Comparison of ENCODE assay signal across 1 cellular context in the genomic region with DNA sequence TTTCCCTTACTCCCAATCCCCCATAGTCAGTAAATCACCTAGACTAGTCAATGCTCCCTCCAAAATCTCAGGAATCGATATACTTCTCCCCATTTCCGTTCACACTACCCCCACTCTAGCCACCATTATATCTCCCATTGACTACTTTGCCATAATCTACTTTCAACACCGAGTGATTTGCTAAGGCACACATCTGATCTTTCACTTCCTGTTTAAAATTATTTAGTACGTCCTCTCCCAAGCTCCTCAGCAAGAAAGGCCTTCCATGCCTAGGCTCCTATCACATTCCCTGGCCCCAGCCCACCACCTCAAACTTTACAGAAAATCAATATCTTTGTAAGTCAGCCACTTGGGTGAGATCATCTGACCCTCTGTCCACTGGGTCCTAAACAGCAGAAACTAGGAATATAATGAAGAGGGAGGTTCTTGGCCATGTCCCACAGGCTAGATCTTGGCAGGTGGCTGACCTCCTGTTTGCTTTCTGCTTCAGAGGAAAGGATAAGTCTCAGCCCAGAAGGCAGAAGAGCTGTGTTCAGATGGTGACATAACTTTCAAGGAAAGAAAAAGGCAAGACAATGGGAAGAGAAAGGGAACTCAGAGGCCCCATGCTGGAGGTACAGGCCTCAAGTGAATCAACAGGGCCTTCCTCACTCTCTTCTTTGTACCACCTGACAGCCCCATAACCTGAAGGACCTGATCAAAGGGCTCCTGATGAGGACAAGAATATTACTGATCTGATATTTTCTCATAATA.
TF ChIP-seq lines count a peak whose summit lies in the region.

No MANE protein-coding gene starts in this region.

TF ChIP-seq in K562, 482 proteins besides CTCF, POLR2A, EP300 and RAD21 (continued from another document):
- TF ChIP-seq ATF3 (IDR thresholded peaks at IDR 0.05) (peak; percentile 66; the same call in 1 of the 2 replicates), ATF3 (CRISPR knock-in tag; conservative IDR thresholded peaks at IDR 0.05) (no peak), NFRKB (IDR thresholded peaks at IDR 0.05; ENCODE audit: low read depth) (peak; percentile 57; the same call in 1 of the 2 replicates), ZNF23 (CRISPR knock-in tag; IDR thresholded peaks at IDR 0.05) (0 out of 2 replicates have a peak, but pooled peaks have one; percentile 19), KLF13 (tag; IDR thresholded peaks at IDR 0.05; ENCODE audit: borderline replicate concordance, low read depth) (0 out of 2 replicates have a peak, but pooled peaks have one; percentile 19), SMAD4 (CRISPR knock-in tag; conservative IDR thresholded peaks at IDR 0.05) (peak; percentile 63), DPF2 (IDR thresholded peaks at IDR 0.05) (peak; percentile 13; the same call in 1 of the 2 replicates), MECOM (CRISPR knock-in tag; IDR thresholded peaks at IDR 0.05) (0 out of 2 replicates have a peak, but pooled peaks have one; percentile 41)
